ENCODE assay signal across 8 cellular contexts in genomic region chr22:21972293-21972779, GRCh38. TPM values are rescaled to one million over a fixed set of nuclear protein-coding genes. Genes with fewer than 3 reads are reported as not detected.
A peak's percentile ranks its signal among the peaks of the same experiment; 100 is the strongest.
DNase-seq lines count a peak whose midpoint lies in the region; ATAC-seq and TF ChIP-seq lines count a peak whose summit lies in the region.

No MANE protein-coding gene starts in this region.

- no peaks in the 10 kb centered on the region for H3K27me3 ChIP-seq in kidney epithelial cell (ENCODE audit: control insufficient read depth, insufficient read depth, low read length)

- TF ChIP-seq CTCF in GM13977 (IDR thresholded peaks at IDR 0.05; ENCODE audit: extremely low read depth, insufficient read depth, missing control alignments) (peak; percentile 99), astrocyte of the cerebellum (IDR thresholded peaks at IDR 0.05; ENCODE audit: low read depth, low read length, missing control alignments) (peak; percentile 90), kidney epithelial cell (IDR thresholded peaks at IDR 0.05; ENCODE audit: insufficient read depth, low read length, poor library complexity, severe bottlenecking) (peak; percentile 93)

- peaks cover 5% of the 10 kb centered on the region for H3K36me3 ChIP-seq in kidney epithelial cell (ENCODE audit: control insufficient read depth, insufficient read depth, low read length)

- no peak for ATAC-seq in GM18511 (IDR thresholded peaks at IDR 0.05; ENCODE audit: unreplicated experiment)

- DNase-seq in 8988T = peak; percentile 73
- DNase-seq in GM13977 (ENCODE audit: low spot score) = peak; percentile 91
- peak; percentile 31 for DNase-seq in T follicular helper cell (ENCODE audit: low read depth)
- no peak for DNase-seq in astrocyte of the cerebellum (ENCODE audit: low read depth)
- DNase-seq in kidney epithelial cell (ENCODE audit: low read depth) = no peak
- peak; percentile 78 for DNase-seq in stimulated activated CD8-positive, alpha-beta memory T cell treated with anti-CD3 and anti-CD28 coated beads, Interleukin-4, amount 100 ng/mL, for 48 hours
- DNase-seq in G401 (ENCODE audit: low spot score) = no peak

- H3K4me3 ChIP-seq in astrocyte of the cerebellum (ENCODE audit: low read depth, low read length) = no peak overlapping the region
- no peak overlapping the region for H3K4me3 ChIP-seq in kidney epithelial cell (ENCODE audit: low read depth, low read length)

- in situ Hi-C loops in GM13977 (cut with MboI; ENCODE audit: low pct_unique_long_range_greater_than_20kb, low sequenced_read_pairs, unreplicated experiment) (loop anchor here (5.0 kb wide), 1 partner anchor 50 kb away; no protein-coding TSS in a partner anchor), astrocyte of the cerebellum (cut with HindIII; ENCODE audit: low sequenced_read_pairs) (no loop called here), G401 (cut with HindIII; ENCODE audit: low sequenced_read_pairs) (no loop called here)

RNA-seq across cellular contexts. Expression of gene TOP3B, which starts 10.3 kb away (rescaled TPM):
- 29.2 and 47.9 TPM in 2 replicates for total RNA-seq in kidney epithelial cell
- 20.4 and 24.8 TPM in 2 replicates for total RNA-seq in G401 (2014; rRNA removed; shearing (Covaris generic))

RNA-seq across cellular contexts. Expression of gene PPM1F, which starts 19.7 kb away (rescaled TPM):
- total RNA-seq in kidney epithelial cell = 23.6 and 27.0 TPM in 2 replicates
- 34.6 and 45.2 TPM in 2 replicates for total RNA-seq in G401 (2014; rRNA removed; shearing (Covaris generic))

Comparison
In these comparisons a context has a peak if more than half of its experiments do, and no peak if none do; other contexts are left out.
1. DNase-seq: peak in 8988T (single experiment), GM13977 (single experiment), T follicular helper cell (single experiment) and stimulated activated CD8-positive, alpha-beta memory T cell treated with anti-CD3 and anti-CD28 coated beads, Interleukin-4, amount 100 ng/mL, for 48 hours (single experiment); none in astrocyte of the cerebellum (single experiment), kidney epithelial cell (single experiment) and G401 (single experiment).
2. Peak in every context shown above with its lines, with median percentiles within 50 percentile points of each other: CTCF ChIP-seq.